Comparison of ENCODE assay signal across 18 cellular contexts in genomic region chr12:100190013-100190394, GRCh38. TPM values are rescaled to one million over a fixed set of nuclear protein-coding genes. Genes with fewer than 3 reads are reported as not detected.
A peak's percentile ranks its signal among the peaks of the same experiment; 100 is the strongest.
DNase-seq lines count a peak whose midpoint lies in the region; ATAC-seq, FAIRE-seq and TF ChIP-seq lines count a peak whose summit lies in the region.
"Had no signal": no experiment of that assay in that cellular context is flagged by ENCODE, and none has a peak within 500 bp of the region (broad histone marks: within the 10 kb centered on the region; RNA-seq: fewer than 3 reads in every experiment).

No MANE protein-coding gene starts in this region.

- H3K4me1 Mint-ChIP-seq in T-helper 17 cell = peaks cover 16% of the 10 kb centered on the region

- H3K79me1 ChIP-seq in IMR-90 (ENCODE audit: low read depth in 1 of 2, low read length in 2 of 2) = no peaks in the 10 kb centered on the region

- H3K23ac ChIP-seq in IMR-90 (ENCODE audit: low read depth, low read length) = no peak overlapping the region

- no peak overlapping the region for H3K4ac ChIP-seq in IMR-90 (ENCODE audit: low read depth, low read length)

- no peak overlapping the region for H2BK120ac ChIP-seq in IMR-90 (ENCODE audit: low read depth, low read length)

- H3K36me3 ChIP-seq in BLaER1 (peaks cover 72% of the 10 kb centered on the region), IMR-90 (ENCODE audit: control insufficient read depth, insufficient read depth, low read length) (no peaks in the 10 kb centered on the region), HepG2 (replicated peaks in 1 of 2; ENCODE audit: control insufficient read depth in 1 of 2, insufficient read depth in 2 of 2, low read length in 2 of 2) (peaks cover 3 to 28% of the 10 kb centered on the region in 2 experiments; a peak in 4 of 5 replicates)

- intact Hi-C loops in IMR-90 (cut with micrococcal nuclease) (no loop called here), HepG2 (cut with micrococcal nuclease; ENCODE audit: unreplicated experiment) (no loop called here)

- H3K4me3 ChIP-seq in BLaER1 (no peak overlapping the region), IMR-90 (ENCODE audit: insufficient read depth, low read depth, low read length) (no peak overlapping the region), fibroblast of villous mesenchyme (ENCODE audit: low read depth, low read length) (no peak overlapping the region), HepG2 (replicated peaks in 1 of 3; ENCODE audit: insufficient read depth in 1 of 3, low read depth in 2 of 3, low read length in 3 of 3) (no peak overlapping the region)
- H3K4me3 ChIP-seq: PC-9 had no signal

- BruUV-seq in IMR-90 (replicated peaks; lab: Mats Ljungman, UMichigan) (no TSS peak), HepG2 (replicated peaks; lab: Mats Ljungman, UMichigan) (no TSS peak)

- no peak for TF ChIP-seq CTCF in IMR-90 (conservative IDR thresholded peaks at IDR 0.05; ENCODE audit: low read depth, low read length)
- no peak for TF ChIP-seq CTCF in fibroblast of villous mesenchyme (IDR thresholded peaks at IDR 0.05; ENCODE audit: insufficient read depth, low read depth, low read length)
- TF ChIP-seq CTCF in HepG2 (CRISPR knock-in tag; IDR thresholded peaks at IDR 0.05) = no peak

- dilution Hi-C loops in IMR-90 (cut with HindIII; ENCODE audit: low sequenced_read_pairs, unreplicated experiment) = no loop called here

- H3K56ac ChIP-seq in IMR-90 (ENCODE audit: extremely low read depth, insufficient read depth, low read length) = no peak overlapping the region

- no peaks in the 10 kb centered on the region for H3K79me2 ChIP-seq in HepG2 (ENCODE audit: insufficient read depth, low read length)

- no peak overlapping the region for H2AFZ ChIP-seq in IMR-90 (replicated peaks; ENCODE audit: low read length, poor library complexity)
- H2AFZ ChIP-seq in HepG2 (ENCODE audit: low read length) = no peak overlapping the region
- H2AFZ ChIP-seq: PC-9 had no signal

- H3K27ac ChIP-seq in BLaER1 = peak overlapping the region; percentile 39; the same call in 1 of the 2 replicates
- no peak overlapping the region for H3K27ac ChIP-seq in IMR-90 (ENCODE audit: insufficient read depth, low read length)
- H3K27ac ChIP-seq in HepG2 (ENCODE audit: extremely low read length, insufficient read depth, low read length) = no peak overlapping the region
- H3K27ac ChIP-seq: PC-9 had no signal

- TF ChIP-seq RAD21 in IMR-90 (IDR thresholded peaks at IDR 0.05; ENCODE audit: low read length) (no peak), HepG2 (CRISPR knock-in tag; IDR thresholded peaks at IDR 0.05) (no peak)

- peaks cover 5% of the 10 kb centered on the region for H3K36me3 Mint-ChIP-seq in T-helper 17 cell (ENCODE audit: low read depth)
- H3K36me3 Mint-ChIP-seq: CD14-positive monocyte had no signal

- H3K27ac Mint-ChIP-seq in T-helper 17 cell = no peak overlapping the region

- H3K9me1 ChIP-seq in IMR-90 (ENCODE audit: insufficient read depth, low read length) = no peaks in the 10 kb centered on the region; the same call in 1 of the 2 replicates

- no peak for FAIRE-seq in HepG2 (lab: Jason Lieb, UNC)
- FAIRE-seq: A204.1, GM12892 had no signal

- peaks cover 17% of the 10 kb centered on the region for H3K9me3 ChIP-seq in BLaER1
- no peaks in the 10 kb centered on the region for H3K9me3 ChIP-seq in IMR-90 (ENCODE audit: control insufficient read depth, insufficient read depth, low read length)
- H3K9me3 ChIP-seq in HepG2 (ENCODE audit: low read length) = no peaks in the 10 kb centered on the region
- H3K9me3 ChIP-seq in T-helper 17 cell (ENCODE audit: control insufficient read depth, low read length, poor library complexity, severe bottlenecking) = no peaks in the 10 kb centered on the region

- POLR2A ChIA-PET in IMR-90 (lab: Charles Lee; ENCODE audit: unreplicated experiment) = no interaction called here
- POLR2A ChIA-PET in HepG2 (lab: Yijun Ruan, JAX) = no interaction called here

- H2BK5ac ChIP-seq in IMR-90 (ENCODE audit: low read depth, low read length, poor library complexity, severe bottlenecking) = no peak overlapping the region

- peak overlapping the region; percentile 44 for H3K4me2 ChIP-seq in BLaER1
- no peak overlapping the region for H3K4me2 ChIP-seq in IMR-90 (ENCODE audit: low read depth, low read length)
- no peak overlapping the region for H3K4me2 ChIP-seq in HepG2 (ENCODE audit: low read depth, low read length)
- H3K4me2 ChIP-seq: PC-9 had no signal

- H3K4me1 ChIP-seq in BLaER1 = peaks cover 33% of the 10 kb centered on the region
- peaks cover 5% of the 10 kb centered on the region; the same call in 1 of the 2 replicates for H3K4me1 ChIP-seq in IMR-90 (ENCODE audit: control insufficient read depth, insufficient read depth, low read length)
- H3K4me1 ChIP-seq in HepG2 (ENCODE audit: insufficient read depth, low read length) = peaks cover 12% of the 10 kb centered on the region

- H4K91ac ChIP-seq in IMR-90 (ENCODE audit: insufficient read depth, low read depth, low read length) = no peak overlapping the region

- H3K18ac ChIP-seq in IMR-90 (ENCODE audit: low read depth, low read length) = no peak overlapping the region

- TF ChIP-seq POLR2A in IMR-90 (IDR thresholded peaks at IDR 0.05; ENCODE audit: low read depth, low read length) (no peak), HepG2 (IDR thresholded peaks at IDR 0.05; ENCODE audit: insufficient read depth in 1 of 2, low read depth in 2 of 2, low read length in 2 of 2) (no peak)

- WGBS in IMR-90 (ENCODE audit: extremely low coverage in 2 of 2, insufficient read length in 1 of 2), 2 experiments = 80% methylated on average over 4 of the region's 8 CpGs; no CpG with 5 or more reads in 1 of the 2 experiments
- 100% methylated on average over 2 of the region's 8 CpGs for WGBS in HepG2 (ENCODE audit: low lambda C conversion rate)

- no peak overlapping the region for H2BK15ac ChIP-seq in IMR-90 (ENCODE audit: low read depth, low read length)

- H3K9ac ChIP-seq in BLaER1 (peak overlapping the region; percentile 43; the same call in 1 of the 2 replicates), IMR-90 (ENCODE audit: low read depth, low read length) (no peak overlapping the region), HepG2 (ENCODE audit: insufficient read depth, low read depth, low read length) (no peak overlapping the region)

- H3K14ac ChIP-seq in IMR-90 (replicated peaks; ENCODE audit: low read depth, low read length) = no peak overlapping the region

- no peak overlapping the region for H2BK20ac ChIP-seq in IMR-90 (ENCODE audit: low read depth, low read length)

- in situ Hi-C loops in IMR-90 (cut with MboI; ENCODE audit: low sequenced_read_pairs) = no loop called here
- in situ Hi-C loops in HepG2 (cut with HindIII; ENCODE audit: extremely low pct_ligation_motif_present, low pct_unique_long_range_greater_than_20kb) = no loop called here

- H4K20me1 ChIP-seq in BLaER1 (no peaks in the 10 kb centered on the region), IMR-90 (ENCODE audit: insufficient read depth, low read length) (no peaks in the 10 kb centered on the region), HepG2 (ENCODE audit: insufficient read depth, low read length) (no peaks in the 10 kb centered on the region)

- H4K8ac ChIP-seq in IMR-90 (ENCODE audit: low read depth in 2 of 2, low read length in 2 of 2) = no peak overlapping the region

- H3K27me3 Mint-ChIP-seq in T-helper 17 cell = no peaks in the 10 kb centered on the region
- H3K27me3 Mint-ChIP-seq: IgD-negative memory B cell had no signal

- H2AK5ac ChIP-seq in IMR-90 (ENCODE audit: low read depth, low read length) = no peak overlapping the region

- H3K27me3 ChIP-seq in BLaER1 (no peaks in the 10 kb centered on the region), IMR-90 (ENCODE audit: control insufficient read depth, insufficient read depth, low read length) (no peaks in the 10 kb centered on the region), HepG2 (ENCODE audit: control insufficient read depth in 1 of 2, insufficient read depth in 2 of 2, low read length in 2 of 2) (no peaks in the 10 kb centered on the region)

- H3K4me3 Mint-ChIP-seq in T-helper 17 cell = no peak overlapping the region
- H3K4me3 Mint-ChIP-seq: CD14-positive monocyte had no signal

- H2AK9ac ChIP-seq in IMR-90 (replicated peaks; ENCODE audit: low read depth, low read length, poor library complexity) = peak overlapping the region; percentile 15

- CTCF ChIA-PET in IMR-90 (lab: Yijun Ruan, JAX) (no interaction called here), HepG2 (lab: Yijun Ruan, JAX; ENCODE audit: low intra/inter-chr PET ratio, low total read pairs) (no interaction called here)

- TF ChIP-seq EP300 in HepG2 (IDR thresholded peaks at IDR 0.05; ENCODE audit: low read depth in 2 of 2, low read length in 2 of 2) (no peak), HepG2 (CRISPR knock-in tag; IDR thresholded peaks at IDR 0.05; ENCODE audit: borderline replicate concordance) (no peak)

- no peak for ATAC-seq in IMR-90 (ENCODE audit: low read depth)
- ATAC-seq in HepG2 = peak; percentile 38; the same call in 2 of the 3 replicates
- no peak for ATAC-seq in GM18502 (IDR thresholded peaks at IDR 0.05; ENCODE audit: poor library complexity, unreplicated experiment)
- no peak for ATAC-seq in T-helper 17 cell

- no peak overlapping the region for H4K5ac ChIP-seq in IMR-90 (ENCODE audit: low read depth, low read length)

- DNase-seq in IMR-90 = no peak
- DNase-seq in fibroblast of villous mesenchyme (ENCODE audit: low read depth) = peak; percentile 53
- DNase-seq in HepG2 (ENCODE audit: low spot score) = no peak
- DNase-seq in mucosa of gallbladder (ENCODE audit: low spot score) = no peak
- DNase-seq in T-helper 17 cell = no peak
- DNase-seq in GOT3 (lab: John Stamatoyannopoulos, UW) = no peak
- DNase-seq: DMS 273 treated with DMSO at 0.1 percent for 48 hours, H7, NCI-H1436 treated with DMSO at 0.1 percent for 48 hours, NCI-H2029 treated with DMSO at 0.1 percent for 48 hours, NCI-H510A, PC-9 had no signal

RNA-seq across cellular contexts. Expression of gene ACTR6, which starts 10.6 kb away (rescaled TPM):
- 10.2 and 20.6 TPM in 2 replicates for total RNA-seq in IMR-90 (2012; rRNA removed)
- polyA plus RNA-seq in IMR-90 (2012; rRNA removed) = 9.7 and 14.5 TPM in 2 replicates
- polyA plus RNA-seq in IMR-90 (2012; cell fraction: cytosol; rRNA removed) = 0.64 and 0.84 TPM in 2 replicates
- 0.22 and 5.4 TPM in 2 replicates for polyA plus RNA-seq in IMR-90 (2012; cell fraction: nucleus; rRNA removed; ENCODE audit: low replicate concordance)
- total RNA-seq in fibroblast of villous mesenchyme = 13.9 and 21.2 TPM in 2 replicates
- 22.4 and 37.8 TPM in 2 replicates for total RNA-seq in HepG2 (2016; rRNA removed; fragmentation: Illumina TruSeq; extraction: Trizol)
- total RNA-seq in HepG2 (2016; cell fraction: cytosol; rRNA removed; fragmentation: Illumina TruSeq; extraction: Trizol; ENCODE audit: low read depth) = 2.9 and 3.8 TPM in 2 replicates
- 24.5 and 40.5 TPM in 2 replicates for total RNA-seq in HepG2 (2016; cell fraction: insoluble cytoplasmic fraction; rRNA removed; fragmentation: Illumina TruSeq; extraction: Trizol)
- total RNA-seq in HepG2 (2016; cell fraction: membrane; rRNA removed; fragmentation: Illumina TruSeq; extraction: Trizol) = 4.5 and 7.5 TPM in 2 replicates
- total RNA-seq in HepG2 (2016; cell fraction: nucleus; rRNA removed; fragmentation: Illumina TruSeq; extraction: Trizol) = 15.4 and 16.8 TPM in 2 replicates
- polyA plus RNA-seq in HepG2 (2011; rRNA removed) = 7.6 and 12.9 TPM in 2 replicates
- 8.2 and 8.8 TPM in 2 replicates for polyA plus RNA-seq in HepG2 (2011; cell fraction: cytosol; rRNA removed)
- 7.1 and 8.9 TPM in 2 replicates for polyA plus RNA-seq in HepG2 (2011; cell fraction: nucleus; rRNA removed)
- polyA plus RNA-seq in HepG2 (2012) = 11.1 and 26.5 TPM in 2 replicates
- 1.9 and 2.1 TPM in 2 replicates for polyA plus RNA-seq in HepG2 (2016; cell fraction: cytosol; fragmentation: Illumina TruSeq; extraction: Trizol; ENCODE audit: low read depth)
- 27.7 and 30.4 TPM in 2 replicates for polyA plus RNA-seq in HepG2 (2016; cell fraction: insoluble cytoplasmic fraction; fragmentation: Illumina TruSeq; extraction: Trizol; ENCODE audit: low read depth)
- 3.2 and 3.7 TPM in 2 replicates for polyA plus RNA-seq in HepG2 (2016; cell fraction: membrane; fragmentation: Illumina TruSeq; extraction: Trizol; ENCODE audit: low read depth)
- 13.9 and 18.1 TPM in 2 replicates for polyA plus RNA-seq in HepG2 (2016; cell fraction: nucleus; fragmentation: Illumina TruSeq; extraction: Trizol; ENCODE audit: insufficient read depth, low read depth)
- polyA minus RNA-seq in HepG2 (2011; rRNA and poly(A)+ RNA removed; ENCODE audit: low replicate concordance) = 1.8 and 6.6 TPM in 2 replicates
- polyA minus RNA-seq in HepG2 (2011; cell fraction: cytosol; rRNA and poly(A)+ RNA removed) = 4.1 and 7.1 TPM in 2 replicates
- polyA minus RNA-seq in HepG2 (2011; cell fraction: nucleus; rRNA and poly(A)+ RNA removed) = 18.9 and 28.3 TPM in 2 replicates
- total RNA-seq in mucosa of gallbladder = 25.1 TPM
- total RNA-seq in T-helper 17 cell = 10 to 100 TPM; 23.4 to 24.9 TPM

RNA-seq across cellular contexts. Expression of gene BLTP3B, which starts 47.3 kb away (rescaled TPM):
- total RNA-seq in IMR-90 (2012; rRNA removed) = 38.7 and 44.7 TPM in 2 replicates
- 8.9 and 10.6 TPM in 2 replicates for polyA plus RNA-seq in IMR-90 (2012; rRNA removed)
- 1.4 and 1.6 TPM in 2 replicates for polyA plus RNA-seq in IMR-90 (2012; cell fraction: cytosol; rRNA removed)
- 0.51 and 4.5 TPM in 2 replicates for polyA plus RNA-seq in IMR-90 (2012; cell fraction: nucleus; rRNA removed; ENCODE audit: low replicate concordance)
- total RNA-seq in fibroblast of villous mesenchyme = 46.1 and 51.8 TPM in 2 replicates
- total RNA-seq in HepG2 (2016; rRNA removed; fragmentation: Illumina TruSeq; extraction: Trizol) = 24.4 and 35.3 TPM in 2 replicates
- total RNA-seq in HepG2 (2016; cell fraction: cytosol; rRNA removed; fragmentation: Illumina TruSeq; extraction: Trizol; ENCODE audit: low read depth) = 6.4 and 8.3 TPM in 2 replicates
- total RNA-seq in HepG2 (2016; cell fraction: insoluble cytoplasmic fraction; rRNA removed; fragmentation: Illumina TruSeq; extraction: Trizol) = 24.0 and 39.1 TPM in 2 replicates
- total RNA-seq in HepG2 (2016; cell fraction: membrane; rRNA removed; fragmentation: Illumina TruSeq; extraction: Trizol) = 17.5 and 20.1 TPM in 2 replicates
- 25.8 and 34.2 TPM in 2 replicates for total RNA-seq in HepG2 (2016; cell fraction: nucleus; rRNA removed; fragmentation: Illumina TruSeq; extraction: Trizol)
- polyA plus RNA-seq in HepG2 (2011; rRNA removed) = 10.8 and 15.6 TPM in 2 replicates
- polyA plus RNA-seq in HepG2 (2011; cell fraction: cytosol; rRNA removed) = 5.5 and 9.7 TPM in 2 replicates
- polyA plus RNA-seq in HepG2 (2011; cell fraction: nucleus; rRNA removed) = 3.1 and 4.8 TPM in 2 replicates
- polyA plus RNA-seq in HepG2 (2012) = 8.8 and 14.0 TPM in 2 replicates
- 2.1 and 2.2 TPM in 2 replicates for polyA plus RNA-seq in HepG2 (2016; cell fraction: cytosol; fragmentation: Illumina TruSeq; extraction: Trizol; ENCODE audit: low read depth)
- polyA plus RNA-seq in HepG2 (2016; cell fraction: insoluble cytoplasmic fraction; fragmentation: Illumina TruSeq; extraction: Trizol; ENCODE audit: low read depth) = 20.4 and 22.1 TPM in 2 replicates
- 6.4 and 7.6 TPM in 2 replicates for polyA plus RNA-seq in HepG2 (2016; cell fraction: membrane; fragmentation: Illumina TruSeq; extraction: Trizol; ENCODE audit: low read depth)
- polyA plus RNA-seq in HepG2 (2016; cell fraction: nucleus; fragmentation: Illumina TruSeq; extraction: Trizol; ENCODE audit: insufficient read depth, low read depth) = 12.8 and 14.3 TPM in 2 replicates
- polyA minus RNA-seq in HepG2 (2011; rRNA and poly(A)+ RNA removed; ENCODE audit: low replicate concordance) = 7.8 and 20.8 TPM in 2 replicates
- 21.3 and 23.3 TPM in 2 replicates for polyA minus RNA-seq in HepG2 (2011; cell fraction: cytosol; rRNA and poly(A)+ RNA removed)
- 37.6 and 42.9 TPM in 2 replicates for polyA minus RNA-seq in HepG2 (2011; cell fraction: nucleus; rRNA and poly(A)+ RNA removed)
- total RNA-seq in mucosa of gallbladder = 25.2 TPM
- total RNA-seq in T-helper 17 cell = 10 to 100 TPM; 22.6 to 30.9 TPM
